Comparison of ENCODE assay signal across 8 cellular contexts in genomic region chr2:68594674-68595492, GRCh38. TPM values are rescaled to one million over a fixed set of nuclear protein-coding genes. Genes with fewer than 3 reads are reported as not detected.
DNase-seq lines count a peak whose midpoint lies in the region; ATAC-seq and TF ChIP-seq lines count a peak whose summit lies in the region.

No MANE protein-coding gene starts in this region.

- H3K27me3 ChIP-seq in H7 (ENCODE audit: control insufficient read depth, insufficient read depth, low read length) = no peaks in the 10 kb centered on the region

- peak; percentile 96 for TF ChIP-seq CTCF in fibroblast of the aortic adventitia (IDR thresholded peaks at IDR 0.05; ENCODE audit: insufficient read depth, low read length)
- TF ChIP-seq CTCF in progenitor cell of endocrine pancreas (IDR thresholded peaks at IDR 0.05; ENCODE audit: unreplicated experiment) = peak; percentile 72

- H3K9me3 Mint-ChIP-seq in progenitor cell of endocrine pancreas (ENCODE audit: low read depth) = peaks cover 14% of the 10 kb centered on the region

- peaks cover 12% of the 10 kb centered on the region for H3K4me1 Mint-ChIP-seq in progenitor cell of endocrine pancreas (ENCODE audit: low read depth)

- DNase-seq in ELF-1 (ENCODE audit: low read depth, low spot score) = peak; percentile 56
- peak; percentile 36 for DNase-seq in H7
- DNase-seq in NCI-H82 treated with DMSO at 0.1 percent for 48 hours (lab: John Stamatoyannopoulos, UW; ENCODE audit: unreplicated experiment) = peak; percentile 34
- DNase-seq in activated T-cell treated with anti-CD3 and anti-CD28 coated beads for 24 hours (ENCODE audit: low read depth) = peak; percentile 22
- DNase-seq in fibroblast of the aortic adventitia (ENCODE audit: low read depth) = peak; percentile 63
- no peak for DNase-seq in progenitor cell of endocrine pancreas (ENCODE audit: low spot score, unreplicated experiment)
- DNase-seq in ureter (ENCODE audit: low spot score) = no peak

- H3K27me3 Mint-ChIP-seq in progenitor cell of endocrine pancreas = no peaks in the 10 kb centered on the region

- no peaks in the 10 kb centered on the region for H3K36me3 ChIP-seq in H7 (replicated peaks; ENCODE audit: control insufficient read depth, insufficient read depth, low read length)

- peaks cover 1% of the 10 kb centered on the region for H3K36me3 Mint-ChIP-seq in progenitor cell of endocrine pancreas (ENCODE audit: insufficient read depth)

- no peak overlapping the region for H3K4me3 Mint-ChIP-seq in progenitor cell of endocrine pancreas (ENCODE audit: low read depth)

- ATAC-seq in HG02610 (IDR thresholded peaks at IDR 0.05; ENCODE audit: unreplicated experiment) = no peak

- H3K4me3 ChIP-seq in H7 (ENCODE audit: insufficient read depth, low read depth, low read length) (no peak overlapping the region), fibroblast of the aortic adventitia (ENCODE audit: low read depth, low read length) (no peak overlapping the region)

- H3K27ac Mint-ChIP-seq in progenitor cell of endocrine pancreas = no peak overlapping the region

RNA-seq across cellular contexts. Expression of gene PROKR1, which starts 48.5 kb away (rescaled TPM):
- total RNA-seq in H7 (2014; rRNA removed; shearing (Covaris generic)) = 2.8 and 3.7 TPM in 2 replicates
- total RNA-seq in fibroblast of the aortic adventitia (ENCODE audit: low replicate concordance) = not detected in 2 replicates
- total RNA-seq in progenitor cell of endocrine pancreas = 0.09 and 0.12 TPM in 2 replicates
- total RNA-seq in ureter = not detected

Comparison
In these comparisons a context has a peak if more than half of its experiments do, and no peak if none do; other contexts are left out.
1. DNase-seq: peak in ELF-1 (single experiment), H7 (single experiment), NCI-H82 treated with DMSO at 0.1 percent for 48 hours (single experiment), activated T-cell treated with anti-CD3 and anti-CD28 coated beads for 24 hours (single experiment) and fibroblast of the aortic adventitia (single experiment); none in progenitor cell of endocrine pancreas (single experiment) and ureter (single experiment).